8 cellular contexts compared by ENCODE assay signal in the genomic region with DNA sequence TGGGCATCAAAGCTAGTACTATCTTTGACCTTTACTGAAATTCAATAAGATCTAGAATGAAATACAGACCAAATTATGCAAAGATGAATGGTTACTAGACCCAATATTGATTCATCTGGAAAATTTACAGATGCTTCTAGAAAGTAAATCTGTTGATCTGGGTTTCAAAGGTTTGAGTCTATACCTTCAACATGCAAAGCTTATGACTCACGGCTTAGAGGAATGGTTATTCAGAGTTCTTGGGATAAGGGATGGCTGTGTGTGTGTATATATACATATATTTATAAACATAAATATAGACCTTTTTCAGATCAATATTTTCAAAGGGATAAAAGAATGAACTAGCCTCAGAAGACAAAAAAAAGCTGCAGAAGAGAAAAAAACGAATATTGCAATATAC. TPM values are rescaled to one million over a fixed set of nuclear protein-coding genes. Genes with fewer than 3 reads are reported as not detected.
DNase-seq lines count a peak whose midpoint lies in the region; ATAC-seq and TF ChIP-seq lines count a peak whose summit lies in the region.

No MANE protein-coding gene starts in this region.

- in situ Hi-C loops in brain microvascular endothelial cell (cut with HindIII; ENCODE audit: low pct_ligation_motif_present, low sequenced_read_pairs): no loop called here

- CTCF ChIA-PET in AG04450 (lab: Charles Lee): interaction anchor here (0.7 to 1.6 kb wide), 4 partner anchors 9 to 131 kb away, joined by 4 to 5 read pairs (median 4); no protein-coding TSS in a partner anchor

- 0 to 25% methylated on average over 1 of the region's 2 CpGs for WGBS in mesodermal cell (ENCODE audit: insufficient coverage in 2 of 2), 2 experiments

- H3K9me3 ChIP-seq in AG04450 (ENCODE audit: control insufficient read depth, insufficient read depth, low read length) (no peaks in the 10 kb centered on the region), HUES48 (ENCODE audit: control insufficient read depth, insufficient read depth, low read length) (no peaks in the 10 kb centered on the region), mesodermal cell (ENCODE audit: control insufficient read depth, low read length) (no peaks in the 10 kb centered on the region)

- TF ChIP-seq CTCF in AG04450 (IDR thresholded peaks at IDR 0.05; ENCODE audit: low read depth, low read length) (no peak), brain microvascular endothelial cell (IDR thresholded peaks at IDR 0.05; ENCODE audit: low read depth, low read length, missing control alignments) (no peak)

- peak overlapping the region; percentile 69 for H3K4me3 ChIP-seq in AG04450 (ENCODE audit: low read depth, low read length)
- H3K4me3 ChIP-seq in HUES48 (ENCODE audit: low read depth, low read length): peak overlapping the region; percentile 96
- peak overlapping the region; percentile 95 for H3K4me3 ChIP-seq in brain microvascular endothelial cell (ENCODE audit: low read depth, low read length)
- peak overlapping the region; percentile 97 for H3K4me3 ChIP-seq in mesodermal cell (ENCODE audit: extremely low read depth, insufficient read depth, low read length, poor library complexity, severe bottlenecking)

- DNase-seq in AG04450 (ENCODE audit: low read depth, low spot score): no peak
- no peak for DNase-seq in brain microvascular endothelial cell
- no peak for DNase-seq in activated CD4-positive, CD25-positive, alpha-beta regulatory T cell (lab: John Stamatoyannopoulos, UW)
- DNase-seq in DMS153 (lab: John Stamatoyannopoulos, UW): no peak

- POLR2A ChIA-PET in AG04450 (lab: Yijun Ruan, JAX): interaction anchor here (0.8 kb wide), 1 partner anchor 44 kb away, joined by 4 read pairs; the partner anchor contains the start of gene UEVLD

- H3K9ac ChIP-seq in HUES48 (ENCODE audit: low read depth, low read length): peak overlapping the region; percentile 72; the same call in 1 of the 2 replicates

- peaks cover 4% of the 10 kb centered on the region for H3K4me1 ChIP-seq in HUES48 (ENCODE audit: control insufficient read depth, insufficient read depth, low read length)
- H3K4me1 ChIP-seq in mesodermal cell (ENCODE audit: control insufficient read depth, insufficient read depth, low read length, poor library complexity, severe bottlenecking): peaks cover 3% of the 10 kb centered on the region

- H3K27me3 ChIP-seq in AG04450 (ENCODE audit: control insufficient read depth, insufficient read depth, low read length) (no peaks in the 10 kb centered on the region), HUES48 (ENCODE audit: control insufficient read depth, insufficient read depth, low read length) (no peaks in the 10 kb centered on the region), brain microvascular endothelial cell (replicated peaks) (no peaks in the 10 kb centered on the region)

- H3K27ac ChIP-seq in AG04450 (ENCODE audit: low read depth, low read length): no peak overlapping the region
- H3K27ac ChIP-seq in HUES48 (ENCODE audit: low read depth, low read length): no peak overlapping the region
- H3K27ac ChIP-seq in brain microvascular endothelial cell: no peak overlapping the region
- H3K27ac ChIP-seq in mesodermal cell (ENCODE audit: low read depth, low read length, severe bottlenecking): no peak overlapping the region

- H3K36me3 ChIP-seq in HUES48 (ENCODE audit: control insufficient read depth, insufficient read depth, low read length) (no peaks in the 10 kb centered on the region), brain microvascular endothelial cell (replicated peaks) (no peaks in the 10 kb centered on the region), mesodermal cell (ENCODE audit: control insufficient read depth, insufficient read depth, low read length) (peaks cover 8% of the 10 kb centered on the region)

- no peak for ATAC-seq in GM18870 (IDR thresholded peaks at IDR 0.05; ENCODE audit: unreplicated experiment)
- no peak for ATAC-seq in GM21367 (IDR thresholded peaks at IDR 0.05; ENCODE audit: unreplicated experiment)

RNA-seq across cellular contexts. Expression of gene SPTY2D1, which starts 1.3 kb away (rescaled TPM):
- 13.7 and 18.6 TPM in 2 replicates for polyA plus RNA-seq in AG04450 (2011; rRNA removed)
- 19.8 and 23.3 TPM in 2 replicates for polyA minus RNA-seq in AG04450 (2011; rRNA and poly(A)+ RNA removed)
- 16.5 TPM for polyA plus RNA-seq in mesodermal cell (2013, experiment 1 of 2)
- polyA plus RNA-seq in mesodermal cell (2013, experiment 2 of 2): 15.8 TPM

RNA-seq across cellular contexts. Expression of gene MISFA, which starts 33.3 kb away (rescaled TPM):
- 0.50 and 1.3 TPM in 2 replicates for polyA plus RNA-seq in AG04450 (2011; rRNA removed)
- 0.87 and 1.9 TPM in 2 replicates for polyA minus RNA-seq in AG04450 (2011; rRNA and poly(A)+ RNA removed)
- 3.6 TPM for polyA plus RNA-seq in mesodermal cell (2013, experiment 1 of 2)
- 2.3 TPM for polyA plus RNA-seq in mesodermal cell (2013, experiment 2 of 2)

RNA-seq across cellular contexts. Expression of gene UEVLD, which starts 44.3 kb away (rescaled TPM):
- 20.3 and 27.6 TPM in 2 replicates for polyA plus RNA-seq in AG04450 (2011; rRNA removed)
- polyA minus RNA-seq in AG04450 (2011; rRNA and poly(A)+ RNA removed): 11.1 and 16.0 TPM in 2 replicates
- 13.5 TPM for polyA plus RNA-seq in mesodermal cell (2013, experiment 1 of 2)
- 15.2 TPM for polyA plus RNA-seq in mesodermal cell (2013, experiment 2 of 2)
